In genomic region chr22:37589607-37590006, GRCh38 we compare ENCODE assay signal across 19 cellular contexts. TPM values are rescaled to one million over a fixed set of nuclear protein-coding genes. Genes with fewer than 3 reads are reported as not detected.
DNase-seq lines count a peak whose midpoint lies in the region; ATAC-seq and TF ChIP-seq lines count a peak whose summit lies in the region.
"Had no signal": no experiment of that assay in that cellular context is flagged by ENCODE, and none has a peak within 500 bp of the region (broad histone marks: within the 10 kb centered on the region; RNA-seq: fewer than 3 reads in every experiment).

No MANE protein-coding gene starts in this region.

- no peaks in the 10 kb centered on the region for H3K79me2 ChIP-seq in H9 (ENCODE audit: insufficient read depth, low read length)

- no peak overlapping the region for H2BK120ac ChIP-seq in H9 (ENCODE audit: low read depth, low read length, poor library complexity, severe bottlenecking)

- H3K27me3 ChIP-seq in H9 (ENCODE audit: insufficient read depth, low read length) (no peaks in the 10 kb centered on the region), WERI-Rb-1 (ENCODE audit: insufficient read depth, low read depth, severe bottlenecking) (no peaks in the 10 kb centered on the region)
- H3K27me3 ChIP-seq: BLaER1, MG63 had no signal

- no peak for TF ChIP-seq CTCF in H9 (conservative IDR thresholded peaks at IDR 0.05)
- TF ChIP-seq CTCF in WERI-Rb-1 (IDR thresholded peaks at IDR 0.05; ENCODE audit: low read depth, low read length), result no peak
- TF ChIP-seq CTCF in nephron (IDR thresholded peaks at IDR 0.05; ENCODE audit: unreplicated experiment in 3 of 3), result no peak

- H3K4me3 ChIP-seq in WERI-Rb-1 (ENCODE audit: low read depth, low read length), result no peak overlapping the region
- H3K4me3 ChIP-seq: A549, BLaER1, HAP-1, MG63, SJCRH30 had no signal

- H2AK5ac ChIP-seq in H9 (ENCODE audit: insufficient read length, low read length), result no peak overlapping the region

- H3K9me3 ChIP-seq in H9 (ENCODE audit: control insufficient read depth, low read depth, low read length) (no peaks in the 10 kb centered on the region), WERI-Rb-1 (ENCODE audit: severe bottlenecking) (no peaks in the 10 kb centered on the region)
- H3K9me3 ChIP-seq: A549, BLaER1, HAP-1, MG63, SJCRH30 had no signal

- H3K4me1 Mint-ChIP-seq in H9 (peaks cover 14 to 30% of the 10 kb centered on the region in 2 experiments), nephron (peaks cover 33% of the 10 kb centered on the region)

- no peaks in the 10 kb centered on the region for H3K36me3 Mint-ChIP-seq in H9 (ENCODE audit: insufficient read depth in 1 of 3, low read depth in 3 of 3)
- H3K36me3 Mint-ChIP-seq in nephron (ENCODE audit: low read depth), result no peaks in the 10 kb centered on the region
- H3K36me3 Mint-ChIP-seq: CD8-positive, alpha-beta memory T cell had no signal

- H2BK15ac ChIP-seq in H9 (ENCODE audit: low read depth, low read length), result no peak overlapping the region

- no peak overlapping the region for H2BK12ac ChIP-seq in H9 (ENCODE audit: insufficient read length, low read depth, low read length)

- H3K27ac Mint-ChIP-seq in H9 (peak overlapping the region in 2 of 3 experiments; percentile 33 to 60; a peak in 2 of 7 replicates), nephron (peak overlapping the region; percentile 54 to 98 (median 96))
- H3K27ac Mint-ChIP-seq: CD8-positive, alpha-beta memory T cell had no signal

- no peak overlapping the region for H3K56ac ChIP-seq in H9 (ENCODE audit: insufficient read length, low read depth, low read length)

- H3K23me2 ChIP-seq in H9 (ENCODE audit: insufficient read length, low read depth, low read length, poor library complexity, severe bottlenecking), result peaks cover 2% of the 10 kb centered on the region

- H2BK5ac ChIP-seq in H9 (ENCODE audit: insufficient read length, low read length), result no peak overlapping the region

- no peak overlapping the region for H4K91ac ChIP-seq in H9 (ENCODE audit: insufficient read length, low read depth, low read length)

- H3K27ac ChIP-seq in H9 (ENCODE audit: insufficient read length, low read depth, low read length) (no peak overlapping the region), WERI-Rb-1 (peak overlapping the region; percentile 75; the same call in 1 of the 2 replicates)
- H3K27ac ChIP-seq: A549, BLaER1, SJCRH30 had no signal

- H3K9ac ChIP-seq in H9 (ENCODE audit: extremely low read depth, insufficient read length, low read length), result no peak overlapping the region
- H3K9ac ChIP-seq: BLaER1 had no signal

- H2BK20ac ChIP-seq in H9 (ENCODE audit: low read depth, low read length, poor library complexity, severe bottlenecking), result no peak overlapping the region

- H3K4ac ChIP-seq in H9 (ENCODE audit: low read depth, low read length), result no peak overlapping the region

- H3K23ac ChIP-seq in H9 (ENCODE audit: insufficient read length, low read depth, low read length), result no peak overlapping the region

- no peaks in the 10 kb centered on the region for H4K20me1 ChIP-seq in H9 (ENCODE audit: control insufficient read depth, insufficient read depth, insufficient read length)
- H4K20me1 ChIP-seq: BLaER1 had no signal

- no peak overlapping the region for H3T11ph ChIP-seq in H9 (ENCODE audit: low read length)

- ATAC-seq in HG02571 (IDR thresholded peaks at IDR 0.05; ENCODE audit: unreplicated experiment) (no peak), GM21786 (IDR thresholded peaks at IDR 0.05; ENCODE audit: unreplicated experiment) (no peak)
- ATAC-seq: A549, PC-3 had no signal

- H3K79me1 ChIP-seq in H9 (ENCODE audit: insufficient read depth, low read depth, low read length, poor library complexity, severe bottlenecking), result no peaks in the 10 kb centered on the region

- H3K27me3 Mint-ChIP-seq in H9 (ENCODE audit: low read depth) (peaks cover 13% of the 10 kb centered on the region), nephron (ENCODE audit: low read depth) (peaks cover 3% of the 10 kb centered on the region)

- H3K4me1 ChIP-seq in H9 (ENCODE audit: insufficient read depth, low read length), result peaks cover 5% of the 10 kb centered on the region; the same call in 1 of the 2 replicates
- H3K4me1 ChIP-seq: A549, HAP-1, SJCRH30 had no signal

- H2AFZ ChIP-seq in H9 (ENCODE audit: low read length), result no peak overlapping the region

- no peak overlapping the region for H4K8ac ChIP-seq in H9 (replicated peaks; ENCODE audit: insufficient read length, low read depth, low read length)

- no peak overlapping the region for H3K4me2 ChIP-seq in H9 (ENCODE audit: insufficient read depth, insufficient read length, low read length)
- H3K4me2 ChIP-seq: A549, BLaER1 had no signal

- H4K5ac ChIP-seq in H9 (ENCODE audit: insufficient read length, low read depth, low read length), result no peak overlapping the region

- H3K18ac ChIP-seq in H9 (ENCODE audit: insufficient read length, low read depth, low read length), result no peak overlapping the region

- no peak overlapping the region for H3K14ac ChIP-seq in H9 (ENCODE audit: insufficient read depth, low read length)

- H3K9me3 Mint-ChIP-seq in H9 (no peaks in the 10 kb centered on the region), nephron (no peaks in the 10 kb centered on the region)
- H3K9me3 Mint-ChIP-seq: CD8-positive, alpha-beta memory T cell had no signal

- DNase-seq in H9 (no peak), WERI-Rb-1 (no peak), GM19238 (ENCODE audit: insufficient read length, low spot score) (no peak)
- DNase-seq: CD8-positive, alpha-beta memory T cell; Kasumi-1; MG63; NCI-H1048; NCI-H1436; NCI-H1930; NCI-H226; NCI-H524 treated with DMSO at 0.1 percent for 48 hours; PC-3; SJCRH30 had no signal

- no peaks in the 10 kb centered on the region for H3K36me3 ChIP-seq in WERI-Rb-1
- H3K36me3 ChIP-seq: BLaER1, HAP-1, MG63, SJCRH30 had no signal

- WGBS in H9 (ENCODE audit: extremely low coverage, insufficient read length, low lambda C conversion rate), result no CpG with 5 or more reads among the region's 5 CpGs

- H3K4me3 Mint-ChIP-seq in H9, result no peak overlapping the region
- no peak overlapping the region for H3K4me3 Mint-ChIP-seq in nephron
- H3K4me3 Mint-ChIP-seq: CD8-positive, alpha-beta memory T cell had no signal

RNA-seq across cellular contexts. Expression of gene LGALS2, which starts 9.7 kb away (rescaled TPM):
- not detected in 2 replicates for total RNA-seq in H9 (2021)
- total RNA-seq: CD8-positive, alpha-beta memory T cell; PC-3; SJCRH30 had no signal

RNA-seq across cellular contexts. Expression of gene GGA1, which starts 19.0 kb away (rescaled TPM):
- total RNA-seq in H9 (2021), result 56.0 and 61.7 TPM in 2 replicates

RNA-seq across cellular contexts. Expression of gene CDC42EP1, which starts 29.3 kb away (rescaled TPM):
- 23.0 and 24.3 TPM in 2 replicates for total RNA-seq in H9 (2021)

RNA-seq across cellular contexts. Expression of gene SH3BP1, which starts 49.9 kb away (rescaled TPM):
- 33.6 and 35.1 TPM in 2 replicates for total RNA-seq in H9 (2021)
